ENCODE assay signal across 30 cellular contexts in the genomic region with DNA sequence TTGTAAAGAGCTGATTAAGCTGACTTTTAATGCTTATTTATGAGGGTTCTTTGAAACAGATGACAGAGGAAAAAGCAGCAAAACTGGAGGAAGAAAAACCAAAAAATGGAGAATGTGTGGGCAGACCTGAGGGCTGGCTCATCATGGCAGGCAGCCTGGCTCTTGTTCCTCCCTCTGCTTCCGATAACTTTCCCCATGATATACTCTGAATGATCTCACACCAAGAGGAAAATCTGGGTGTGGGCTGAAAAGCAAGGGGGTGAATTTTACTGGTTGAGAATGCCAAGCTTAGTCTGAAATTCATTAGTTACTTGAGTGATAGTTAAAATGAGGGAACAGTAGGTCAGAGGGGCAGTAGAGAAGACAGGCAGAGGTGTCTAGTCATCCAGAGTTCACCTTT.
"Had no signal": no experiment of that assay in that cellular context is flagged by ENCODE, and none has a peak within 500 bp of the region (broad histone marks: within the 10 kb centered on the region; RNA-seq: fewer than 3 reads in every experiment).

No MANE protein-coding gene starts in this region.

- H3K27ac Mint-ChIP-seq: activated CD4-positive, alpha-beta T cell treated with anti-CD3 and anti-CD28 coated beads, Interleukin-2, amount 10 ng/mL, durations not matched to agents 24 days and 14 days; activated CD8-positive, alpha-beta T cell treated with anti-CD3 and anti-CD28 coated beads for 36 hours; activated naive CD8-positive, alpha-beta T cell treated with anti-CD3 and anti-CD28 coated beads for 36 hours; activated T-helper 1 cell treated with anti-CD3 and anti-CD28 coated beads, Interleukin-12 subunit alpha, Interleukin-12 subunit beta, Interleukin-2, Interleukin-4 antibody, amounts not matched to agents 30 ng/mL and 10 ng/mL and 1 ng/mL, durations not matched to agents 14 hours and 24 hours and 36 hours; T-helper 1 cell treated with Interleukin-12 subunit alpha and Interleukin-12 subunit beta and Interleukin-4 antibody, amounts not matched to agents 30 μg/mL and 1 μg/mL, for 36 hours; T-helper 2 cell treated with Interferon-gamma antibody and Interleukin-4, amounts not matched to agents 5 μg/mL and 100 μg/mL, for 36 hours had no signal

- H3K4me1 Mint-ChIP-seq: activated CD4-positive, alpha-beta T cell treated with anti-CD3 and anti-CD28 coated beads, Interleukin-2, amount 10 ng/mL, durations not matched to agents 24 days and 14 days; activated naive CD8-positive, alpha-beta T cell treated with anti-CD3 and anti-CD28 coated beads for 36 hours; central memory CD8-positive, alpha-beta T cell had no signal

- H3K4me3 Mint-ChIP-seq: activated CD4-positive, alpha-beta T cell treated with anti-CD3 and anti-CD28 coated beads, Interleukin-2, amount 10 ng/mL, durations not matched to agents 24 days and 14 days; activated CD8-positive, alpha-beta T cell treated with anti-CD3 and anti-CD28 coated beads for 36 hours; activated naive CD8-positive, alpha-beta T cell treated with anti-CD3 and anti-CD28 coated beads for 36 hours; activated T-helper 1 cell treated with anti-CD3 and anti-CD28 coated beads, Interleukin-12 subunit alpha, Interleukin-12 subunit beta, Interleukin-2, Interleukin-4 antibody, amounts not matched to agents 30 ng/mL and 10 ng/mL and 1 ng/mL, durations not matched to agents 14 hours and 24 hours and 36 hours; central memory CD8-positive, alpha-beta T cell; T-helper 1 cell treated with Interleukin-12 subunit alpha and Interleukin-12 subunit beta and Interleukin-4 antibody, amounts not matched to agents 30 μg/mL and 1 μg/mL, for 36 hours; T-helper 2 cell treated with Interferon-gamma antibody and Interleukin-4, amounts not matched to agents 5 μg/mL and 100 μg/mL, for 36 hours had no signal

- H3K27me3 ChIP-seq: brain microvascular endothelial cell, SJCRH30 had no signal

- H3K4me1 ChIP-seq: SJCRH30 had no signal

- H3K36me3 ChIP-seq: brain microvascular endothelial cell, SJCRH30 had no signal

- H3K9me3 Mint-ChIP-seq: activated CD4-positive, alpha-beta T cell treated with anti-CD3 and anti-CD28 coated beads, Interleukin-2, amount 10 ng/mL, durations not matched to agents 24 days and 14 days; activated CD8-positive, alpha-beta T cell treated with anti-CD3 and anti-CD28 coated beads for 36 hours; activated naive CD8-positive, alpha-beta T cell treated with anti-CD3 and anti-CD28 coated beads for 36 hours; T-helper 1 cell treated with Interleukin-12 subunit alpha and Interleukin-12 subunit beta and Interleukin-4 antibody, amounts not matched to agents 30 μg/mL and 1 μg/mL, for 36 hours; T-helper 2 cell treated with Interferon-gamma antibody and Interleukin-4, amounts not matched to agents 5 μg/mL and 100 μg/mL, for 36 hours had no signal

- H3K9me3 ChIP-seq: SJCRH30 had no signal

- H3K27me3 Mint-ChIP-seq: activated CD4-positive, alpha-beta T cell treated with anti-CD3 and anti-CD28 coated beads, Interleukin-2, amount 10 ng/mL, durations not matched to agents 24 days and 14 days; activated CD8-positive, alpha-beta T cell treated with anti-CD3 and anti-CD28 coated beads for 36 hours; activated naive CD8-positive, alpha-beta T cell treated with anti-CD3 and anti-CD28 coated beads for 36 hours; central memory CD8-positive, alpha-beta T cell had no signal

- H3K36me3 Mint-ChIP-seq: activated naive CD8-positive, alpha-beta T cell treated with anti-CD3 and anti-CD28 coated beads for 36 hours had no signal

- H3K27ac ChIP-seq: brain microvascular endothelial cell, SJCRH30, SK-N-MC had no signal

- DNase-seq: activated CD4-positive, alpha-beta T cell treated with anti-CD3 and anti-CD28 coated beads, Interleukin-2, amount 10 ng/mL, durations not matched to agents 24 days and 14 days; activated CD4-positive, alpha-beta T cell treated with anti-CD3 and anti-CD28 coated beads, Interleukin-2, amount 50 U/mL, for 4 hours; activated CD8-positive, alpha-beta T cell treated with anti-CD3 and anti-CD28 coated beads for 36 hours; activated gamma-delta T cell treated with Interleukin-2 at 50 U/mL for 16 hours; activated naive CD4-positive, alpha-beta T cell treated with anti-CD3 and anti-CD28 coated beads, Interleukin-2, amount 50 U/mL, for 16 hours; activated naive CD8-positive, alpha-beta T cell treated with anti-CD3 and anti-CD28 coated beads for 36 hours; activated T-cell treated with anti-CD3 and anti-CD28 coated beads, Interleukin-2, amount 50 U/mL, for 1 hour; amniotic stem cell; aorta; brain microvascular endothelial cell; NCI-H1092 treated with DMSO at 0.1 percent for 48 hours; NCI-H1417; NCI-H146; NCI-H187; NCI-H2029 treated with DMSO at 0.1 percent for 48 hours; NCI-H2107; NCI-H2171; NCI-H510A; NCI-H526; NCI-H748 treated with DMSO at 0.1 percent for 48 hours; NK-92 treated with Interleukin-12 subunit alpha and Interleukin-12 subunit beta, amount 100 ng/mL, for 24 hours; PC-3; SHP77; SJCRH30 had no signal

- H3K4me3 ChIP-seq: K562, SJCRH30, SK-N-MC had no signal
